18 cellular contexts compared by ENCODE assay signal in genomic region chr10:30189254-30189583, GRCh38.
"Had no signal": no experiment of that assay in that cellular context is flagged by ENCODE, and none has a peak within 500 bp of the region (broad histone marks: within the 10 kb centered on the region; RNA-seq: fewer than 3 reads in every experiment).

No MANE protein-coding gene starts in this region.

- H3K36me3 ChIP-seq: ascending aorta, thoracic aorta, uterus had no signal

- H3K27ac ChIP-seq: thoracic aorta had no signal

- H3K4me1 ChIP-seq: uterus had no signal

- H3K9me3 ChIP-seq: mucosa of descending colon, thoracic aorta, uterus had no signal

- DNase-seq: activated CD4-positive, alpha-beta T cell treated with anti-CD3 and anti-CD28 coated beads for 36 hours; activated CD8-positive, alpha-beta memory T cell treated with anti-CD3 and anti-CD28 coated beads, Interleukin-2, amount 50 U/mL, for 4 hours; activated CD8-positive, alpha-beta T cell treated with anti-CD3 and anti-CD28 coated beads for 36 hours; activated gamma-delta T cell treated with Interleukin-2 at 50 U/mL for 16 hours; activated naive CD8-positive, alpha-beta T cell treated with anti-CD3 and anti-CD28 coated beads, Interleukin-2, amount 10 ng/mL, durations not matched to agents 7 days and 5 days; activated T-cell treated with anti-CD3 and anti-CD28 coated beads, Interleukin-2, amount 50 U/mL, for 72 hours; hypothalamus; immature natural killer cell; mammary epithelial cell; mucosa of descending colon; naive thymus-derived CD8-positive, alpha-beta T cell; stimulated activated CD4-positive, alpha-beta T cell treated with anti-CD3 and anti-CD28 coated beads, Interleukin-15, amount 100 ng/mL, for 24 hours; stimulated activated CD4-positive, alpha-beta T cell treated with anti-CD3 and anti-CD28 coated beads, Interleukin-4, amount 100 ng/mL, for 24 hours; uterus had no signal

- ATAC-seq: activated CD4-positive, alpha-beta T cell treated with anti-CD3 and anti-CD28 coated beads for 36 hours; activated CD8-positive, alpha-beta T cell treated with anti-CD3 and anti-CD28 coated beads for 36 hours; activated T-cell treated with anti-CD3 and anti-CD28 coated beads, Interleukin-2, amount 50 U/mL, for 72 hours; mucosa of descending colon; naive thymus-derived CD8-positive, alpha-beta T cell; sciatic nerve had no signal

- FAIRE-seq: colon had no signal

- H3K27me3 ChIP-seq: ascending aorta, uterus had no signal

- H3K4me3 ChIP-seq: ascending aorta, mucosa of descending colon, thoracic aorta, uterus had no signal
